ENCODE assay signal across 8 cellular contexts in the genomic region with DNA sequence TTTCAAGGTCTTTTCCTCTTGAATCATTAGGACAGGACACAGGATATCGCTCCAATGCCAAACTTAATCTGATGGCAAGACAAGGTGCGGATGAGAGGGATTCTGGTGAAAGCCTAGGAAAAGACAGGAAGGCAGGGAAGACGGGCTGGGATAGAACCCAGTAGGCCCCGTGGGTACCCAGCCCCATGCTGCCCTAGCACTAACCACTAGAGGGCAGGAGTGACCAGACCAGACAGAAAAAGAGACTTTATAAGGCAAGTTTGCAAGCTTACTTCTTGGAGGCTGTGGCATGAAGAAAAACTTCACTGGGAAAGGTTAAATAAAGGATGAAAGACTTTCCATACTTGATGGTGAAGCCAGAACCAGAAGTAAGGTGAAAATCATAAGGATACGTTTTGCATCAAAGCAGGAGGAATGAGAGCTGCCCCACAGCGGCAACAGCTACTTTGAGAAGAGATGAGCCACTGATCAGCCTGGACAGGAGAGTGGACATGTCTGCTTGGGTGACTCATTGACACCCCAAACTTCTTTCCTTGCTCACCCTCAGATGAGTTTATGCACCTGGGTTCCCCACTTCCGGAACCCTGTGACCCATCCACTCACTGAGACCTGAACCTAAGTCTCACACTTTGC. TPM values are rescaled to one million over a fixed set of nuclear protein-coding genes. Genes with fewer than 3 reads are reported as not detected.
DNase-seq lines count a peak whose midpoint lies in the region; ATAC-seq and TF ChIP-seq lines count a peak whose summit lies in the region.

No MANE protein-coding gene starts in this region.

- H3K27ac Mint-ChIP-seq in activated CD8-positive, alpha-beta memory T cell treated with anti-CD3 and anti-CD28 coated beads, Interleukin-2, amount 10 ng/mL, durations not matched to agents 7 days and 5 days = no peak overlapping the region
- H3K27ac Mint-ChIP-seq in neural crest cell (ENCODE audit: unreplicated experiment) = peak overlapping the region; percentile 9

- no peak for ATAC-seq in activated CD8-positive, alpha-beta memory T cell treated with anti-CD3 and anti-CD28 coated beads, Interleukin-2, amount 10 ng/mL, durations not matched to agents 7 days and 5 days
- ATAC-seq in GM21360 (IDR thresholded peaks at IDR 0.05; ENCODE audit: unreplicated experiment) = no peak

- no peaks in the 10 kb centered on the region for H3K36me3 Mint-ChIP-seq in activated CD8-positive, alpha-beta memory T cell treated with anti-CD3 and anti-CD28 coated beads, Interleukin-2, amount 10 ng/mL, durations not matched to agents 7 days and 5 days
- no peaks in the 10 kb centered on the region for H3K36me3 Mint-ChIP-seq in neural crest cell (ENCODE audit: low read depth)

- H3K4me3 Mint-ChIP-seq in activated CD8-positive, alpha-beta memory T cell treated with anti-CD3 and anti-CD28 coated beads, Interleukin-2, amount 10 ng/mL, durations not matched to agents 7 days and 5 days = no peak overlapping the region
- H3K4me3 Mint-ChIP-seq in neural crest cell = no peak overlapping the region

- no peaks in the 10 kb centered on the region for H3K27me3 Mint-ChIP-seq in activated CD8-positive, alpha-beta memory T cell treated with anti-CD3 and anti-CD28 coated beads, Interleukin-2, amount 10 ng/mL, durations not matched to agents 7 days and 5 days
- no peaks in the 10 kb centered on the region for H3K27me3 Mint-ChIP-seq in neural crest cell (ENCODE audit: low read depth)

- TF ChIP-seq CTCF in fibroblast of the aortic adventitia (IDR thresholded peaks at IDR 0.05; ENCODE audit: insufficient read depth, low read length) (peak; percentile 92), neural crest cell (conservative IDR thresholded peaks at IDR 0.05) (peak; percentile 92)

- no peak overlapping the region for H3K4me3 ChIP-seq in fibroblast of the aortic adventitia (ENCODE audit: low read depth, low read length)

- no peaks in the 10 kb centered on the region for H3K4me1 Mint-ChIP-seq in activated CD8-positive, alpha-beta memory T cell treated with anti-CD3 and anti-CD28 coated beads, Interleukin-2, amount 10 ng/mL, durations not matched to agents 7 days and 5 days
- H3K4me1 Mint-ChIP-seq in neural crest cell = no peaks in the 10 kb centered on the region

- no peaks in the 10 kb centered on the region for H3K9me3 Mint-ChIP-seq in activated CD8-positive, alpha-beta memory T cell treated with anti-CD3 and anti-CD28 coated beads, Interleukin-2, amount 10 ng/mL, durations not matched to agents 7 days and 5 days (ENCODE audit: low read depth)
- no peaks in the 10 kb centered on the region for H3K9me3 Mint-ChIP-seq in neural crest cell

- CTCF ChIA-PET in activated CD8-positive, alpha-beta memory T cell treated with anti-CD3 and anti-CD28 coated beads, Interleukin-2, amount 10 ng/mL, durations not matched to agents 7 days and 5 days (lab: Charles Lee) = interaction anchor here (0.8 to 2.1 kb wide), 7 partner anchors 9 to 191 kb away, joined by 3 to 10 read pairs (median 4); no protein-coding TSS in a partner anchor

- DNase-seq in SKM-1 treated with dmso at 0.1 percent for 144 hours (lab: John Stamatoyannopoulos, UW; ENCODE audit: unreplicated experiment) (peak; percentile 17), SKM-1 (lab: John Stamatoyannopoulos, UW; ENCODE audit: unreplicated experiment) (no peak), NCI-H146 treated with DMSO at 0.1 percent for 48 hours (lab: John Stamatoyannopoulos, UW; ENCODE audit: unreplicated experiment) (peak; percentile 47), fibroblast of the aortic adventitia (ENCODE audit: low read depth) (peak; percentile 47), neural crest cell (ENCODE audit: low read depth, low spot score) (peak; percentile 72), OCI-M2 (lab: John Stamatoyannopoulos, UW; ENCODE audit: unreplicated experiment) (no peak)
- DNase-seq in activated CD8-positive, alpha-beta memory T cell treated with anti-CD3 and anti-CD28 coated beads, Interleukin-2, amount 10 ng/mL, durations not matched to agents 7 days and 5 days = peak; percentile 50

RNA-seq across cellular contexts. Expression of a gene that starts 39.8 kb away (rescaled TPM):
- total RNA-seq in activated CD8-positive, alpha-beta memory T cell treated with anti-CD3 and anti-CD28 coated beads, Interleukin-2, amount 10 ng/mL, durations not matched to agents 7 days and 5 days = not detected
- 0.18 TPM in 1 of 2 replicates, not detected in the other for total RNA-seq in fibroblast of the aortic adventitia (ENCODE audit: low replicate concordance)
- total RNA-seq in neural crest cell = 3.3 and 4.3 TPM in 2 replicates

Comparison
In these comparisons a context has a peak if more than half of its experiments do, and no peak if none do; other contexts are left out.
1. DNase-seq: peak in SKM-1 treated with dmso at 0.1 percent for 144 hours (single experiment), NCI-H146 treated with DMSO at 0.1 percent for 48 hours (single experiment), activated CD8-positive, alpha-beta memory T cell treated with anti-CD3 and anti-CD28 coated beads, Interleukin-2, amount 10 ng/mL, durations not matched to agents 7 days and 5 days (single experiment), fibroblast of the aortic adventitia (single experiment) and neural crest cell (single experiment); none in SKM-1 (single experiment) and OCI-M2 (single experiment).